In the genomic region with DNA sequence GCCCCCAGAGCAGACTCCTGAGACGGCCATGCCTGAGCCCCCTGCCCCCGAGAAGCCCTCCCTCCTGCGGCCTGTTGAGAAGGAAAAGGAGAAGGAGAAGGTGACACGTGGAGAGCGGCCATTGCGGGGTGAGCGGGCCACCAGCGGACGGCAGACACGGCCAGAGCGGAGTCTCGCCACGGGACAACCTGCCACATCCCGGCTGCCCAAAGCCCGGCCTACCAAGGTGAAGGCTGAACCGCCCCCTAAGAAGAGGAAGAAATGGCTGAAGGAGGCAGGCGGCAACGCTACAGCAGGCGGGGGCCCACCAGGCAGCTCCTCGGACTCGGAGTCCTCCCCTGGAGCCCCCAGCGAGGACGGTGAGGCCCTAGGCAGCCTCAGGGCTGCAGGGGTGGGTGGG, we compare ENCODE assay signal across 1 cellular context.
TF ChIP-seq lines count a peak whose summit lies in the region.

No MANE protein-coding gene starts in this region.

TF ChIP-seq in HepG2, 621 proteins besides CTCF, POLR2A, EP300 and RAD21:
- TF ChIP-seq AGO2 (optimal IDR thresholded peaks at IDR 0.05; ENCODE audit: low read depth, low read length), result peak; percentile 25
- TF ChIP-seq MXI1 (IDR thresholded peaks at IDR 0.05; ENCODE audit: borderline replicate concordance, low read depth, low read length), result no peak
- TF ChIP-seq SP4 (CRISPR knock-in tag; IDR thresholded peaks at IDR 0.05), result no peak
- TF ChIP-seq ZFYVE20 (CRISPR knock-in tag; IDR thresholded peaks at IDR 0.05; ENCODE audit: borderline replicate concordance, low read depth), result no peak
- TF ChIP-seq, protein P1, sequence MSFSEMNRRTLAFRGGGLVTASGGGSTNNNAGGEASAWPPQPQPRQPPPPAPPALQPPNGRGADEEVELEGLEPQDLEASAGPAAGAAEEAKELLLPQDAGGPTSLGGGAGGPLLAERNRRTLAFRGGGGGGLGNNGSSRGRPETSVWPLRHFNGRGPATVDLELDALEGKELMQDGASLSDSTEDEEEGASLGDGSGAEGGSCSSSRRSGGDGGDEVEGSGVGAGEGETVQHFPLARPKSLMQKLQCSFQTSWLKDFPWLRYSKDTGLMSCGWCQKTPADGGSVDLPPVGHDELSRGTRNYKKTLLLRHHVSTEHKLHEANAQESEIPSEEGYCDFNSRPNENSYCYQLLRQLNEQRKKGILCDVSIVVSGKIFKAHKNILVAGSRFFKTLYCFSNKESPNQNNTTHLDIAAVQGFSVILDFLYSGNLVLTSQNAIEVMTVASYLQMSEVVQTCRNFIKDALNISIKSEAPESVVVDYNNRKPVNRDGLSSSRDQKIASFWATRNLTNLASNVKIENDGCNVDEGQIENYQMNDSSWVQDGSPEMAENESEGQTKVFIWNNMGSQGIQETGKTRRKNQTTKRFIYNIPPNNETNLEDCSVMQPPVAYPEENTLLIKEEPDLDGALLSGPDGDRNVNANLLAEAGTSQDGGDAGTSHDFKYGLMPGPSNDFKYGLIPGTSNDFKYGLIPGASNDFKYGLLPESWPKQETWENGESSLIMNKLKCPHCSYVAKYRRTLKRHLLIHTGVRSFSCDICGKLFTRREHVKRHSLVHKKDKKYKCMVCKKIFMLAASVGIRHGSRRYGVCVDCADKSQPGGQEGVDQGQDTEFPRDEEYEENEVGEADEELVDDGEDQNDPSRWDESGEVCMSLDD (CRISPR knock-in tag; IDR thresholded peaks at IDR 0.05; ENCODE audit: borderline replicate concordance), result no peak
